ENCODE assay signal across 26 cellular contexts in genomic region chrX:56574861-56575260, GRCh38.
"Had no signal": no experiment of that assay in that cellular context is flagged by ENCODE, and none has a peak within 500 bp of the region (broad histone marks: within the 10 kb centered on the region; RNA-seq: fewer than 3 reads in every experiment).

No MANE protein-coding gene starts in this region.

- DNase-seq: activated CD8-positive, alpha-beta T cell treated with anti-CD3 and anti-CD28 coated beads for 36 hours; activated gamma-delta T cell treated with Interleukin-2 at 50 U/mL for 16 hours; amniotic stem cell; brain microvascular endothelial cell; caudate nucleus; left cardiac atrium; left ventricle myocardium superior; psoas muscle; sigmoid colon; small intestine; stimulated activated CD4-positive, alpha-beta T cell treated with anti-CD3 and anti-CD28 coated beads, Interleukin-4, amount 100 ng/mL, for 24 hours; SW 1271; T1000; trophoblast cell; WERI-Rb-1 had no signal

- H3K4me3 ChIP-seq: gastroesophageal sphincter, hepatocyte, psoas muscle, sigmoid colon, thoracic aorta had no signal

- H3K27me3 Mint-ChIP-seq: activated CD8-positive, alpha-beta T cell treated with anti-CD3 and anti-CD28 coated beads for 36 hours; stimulated activated naive CD8-positive, alpha-beta T cell treated with anti-CD3 and anti-CD28 coated beads, Interleukin-15, Interleukin-2, amounts not matched to agents 100 ng/mL and 50 ng/mL, for 24 hours had no signal

- FAIRE-seq: endothelial cell of umbilical vein, keratinocyte, small intestine, urothelium cell line had no signal

- H3K27ac ChIP-seq: brain microvascular endothelial cell, gastroesophageal sphincter, hepatocyte, parathyroid adenoma, psoas muscle, sigmoid colon, thoracic aorta, WERI-Rb-1 had no signal

- H2AFZ ChIP-seq: hepatocyte, parathyroid adenoma had no signal

- H3K9me3 ChIP-seq: gastroesophageal sphincter, sigmoid colon, thoracic aorta had no signal

- H3K4me3 Mint-ChIP-seq: activated CD8-positive, alpha-beta T cell treated with anti-CD3 and anti-CD28 coated beads for 36 hours; activated T-helper 1 cell treated with anti-CD3 and anti-CD28 coated beads, Interleukin-12 subunit alpha, Interleukin-12 subunit beta, Interleukin-2, Interleukin-4 antibody, amounts not matched to agents 30 ng/mL and 10 ng/mL and 1 ng/mL, durations not matched to agents 14 hours and 24 hours and 36 hours; stimulated activated effector memory CD8-positive, alpha-beta T cell treated with anti-CD3 and anti-CD28 coated beads, Interleukin-12 subunit alpha, Interleukin-12 subunit beta, amount 100 ng/mL, for 72 hours; stimulated activated naive CD8-positive, alpha-beta T cell treated with anti-CD3 and anti-CD28 coated beads, Interleukin-15, Interleukin-2, amounts not matched to agents 100 ng/mL and 50 ng/mL, for 24 hours; T-helper 1 cell treated with Interleukin-12 subunit alpha and Interleukin-12 subunit beta and Interleukin-4 antibody, amounts not matched to agents 30 μg/mL and 1 μg/mL, for 36 hours had no signal

- ATAC-seq: activated CD8-positive, alpha-beta T cell treated with anti-CD3 and anti-CD28 coated beads for 36 hours; gastroesophageal sphincter; left cardiac atrium; left ventricle myocardium superior; psoas muscle; stimulated activated effector memory CD8-positive, alpha-beta T cell treated with anti-CD3 and anti-CD28 coated beads, Interleukin-12 subunit alpha, Interleukin-12 subunit beta, amount 100 ng/mL, for 72 hours had no signal

- H3K27me3 ChIP-seq: brain microvascular endothelial cell, gastroesophageal sphincter, hepatocyte, sigmoid colon had no signal

- H3K27ac Mint-ChIP-seq: stimulated activated naive CD8-positive, alpha-beta T cell treated with anti-CD3 and anti-CD28 coated beads, Interleukin-15, Interleukin-2, amounts not matched to agents 100 ng/mL and 50 ng/mL, for 24 hours; T-helper 1 cell treated with Interleukin-12 subunit alpha and Interleukin-12 subunit beta and Interleukin-4 antibody, amounts not matched to agents 30 μg/mL and 1 μg/mL, for 36 hours had no signal

- H3K9me3 Mint-ChIP-seq: stimulated activated effector memory CD8-positive, alpha-beta T cell treated with anti-CD3 and anti-CD28 coated beads, Interleukin-12 subunit alpha, Interleukin-12 subunit beta, amount 100 ng/mL, for 72 hours had no signal

- H3K4me2 ChIP-seq: hepatocyte had no signal

- H3K36me3 ChIP-seq: brain microvascular endothelial cell, gastroesophageal sphincter, sigmoid colon, thoracic aorta, WERI-Rb-1 had no signal

- H3K4me1 ChIP-seq: gastroesophageal sphincter, parathyroid adenoma, psoas muscle, sigmoid colon had no signal
